Comparison of ENCODE assay signal across 8 cellular contexts in genomic region chr7:12686894-12687212, GRCh38. TPM values are rescaled to one million over a fixed set of nuclear protein-coding genes. Genes with fewer than 3 reads are reported as not detected.
DNase-seq lines count a peak whose midpoint lies in the region; ATAC-seq, FAIRE-seq and TF ChIP-seq lines count a peak whose summit lies in the region.

No MANE protein-coding gene starts in this region.

- CTCF ChIA-PET in T-cell (lab: Charles Lee) = interaction anchor here (1.0 to 3.0 kb wide), 9 partner anchors 10 to 476 kb away, joined by 3 to 17 read pairs (median 6); partner anchors contain the start of gene TMEM106B (in 1 of the 2)

- no peaks in the 10 kb centered on the region for H3K9me3 Mint-ChIP-seq in T-cell
- H3K9me3 Mint-ChIP-seq in glutamatergic neuron (ENCODE audit: unreplicated experiment) = no peaks in the 10 kb centered on the region

- peak overlapping the region; percentile 75 to 95 (median 93) for H3K27ac ChIP-seq in spleen

- H3K4me3 Mint-ChIP-seq in T-cell (peak overlapping the region; percentile 93 to 95 (median 95)), glutamatergic neuron (ENCODE audit: unreplicated experiment) (peak overlapping the region; percentile 85)

- H3K36me3 Mint-ChIP-seq in T-cell (peaks cover 3% of the 10 kb centered on the region), glutamatergic neuron (ENCODE audit: unreplicated experiment) (no peaks in the 10 kb centered on the region)

- H3K27me3 Mint-ChIP-seq in T-cell = no peaks in the 10 kb centered on the region
- no peaks in the 10 kb centered on the region for H3K27me3 Mint-ChIP-seq in glutamatergic neuron (ENCODE audit: unreplicated experiment)

- H3K4me1 Mint-ChIP-seq in T-cell (peaks cover 33 to 44% (median 41%) of the 10 kb centered on the region in 3 donors), glutamatergic neuron (ENCODE audit: low read depth, unreplicated experiment) (peaks cover 19% of the 10 kb centered on the region)

- H3K36me3 ChIP-seq in spleen = no peaks in the 10 kb centered on the region

- TF ChIP-seq POLR2A in H54 (IDR thresholded peaks at IDR 0.05; ENCODE audit: low read depth, low read length) = peak; percentile 73
- no peak for TF ChIP-seq POLR2A in spleen (IDR thresholded peaks at IDR 0.05)

- peak; percentile 77 for TF ChIP-seq CTCF in glutamatergic neuron (IDR thresholded peaks at IDR 0.05; ENCODE audit: partially characterized antibody, unreplicated experiment)
- TF ChIP-seq CTCF in spleen (IDR thresholded peaks at IDR 0.05 in 8 of 11, conservative IDR thresholded peaks at IDR 0.05 in 3 of 11) = peak in 6 of 11 experiments; percentile 41 to 73 (median 53)

- no peaks in the 10 kb centered on the region for H3K27me3 ChIP-seq in spleen (replicated peaks in 1 of 7)

- FAIRE-seq in H54 (lab: Jason Lieb, UNC) = no peak

- peak overlapping the region; percentile 86 to 98 (median 94) for H3K4me3 ChIP-seq in spleen

- intact Hi-C loops in spleen (cut with DNase I; ENCODE audit: low total_unique reads) = no loop called here

- no peaks in the 10 kb centered on the region for H3K9me3 ChIP-seq in spleen

- H3K27ac Mint-ChIP-seq in T-cell (peak overlapping the region; percentile 93 to 95), glutamatergic neuron (ENCODE audit: unreplicated experiment) (peak overlapping the region; percentile 70)

- POLR2A ChIA-PET in T-cell (lab: Charles Lee) = interaction anchor here in 1 of 2 donors (0.8 to 2.3 kb wide), 5 partner anchors 9 to 858 kb away, joined by 3 to 18 read pairs (median 3); no protein-coding TSS in a partner anchor

- ATAC-seq in T-cell (replicated peaks in 1 of 4) = no peak
- no peak for ATAC-seq in GM21528 (IDR thresholded peaks at IDR 0.05; ENCODE audit: low FRiP score, unreplicated experiment)

- H3K4me1 ChIP-seq in spleen = peaks cover 4 to 62% (median 22%) of the 10 kb centered on the region in 6 donors

- 0 to 1% (median 0%) methylated on average over 26 to 34 of the region's 34 CpGs for WGBS in spleen, 5 donors

- DNase-seq in H54 (ENCODE audit: insufficient read length, low spot score) = no peak
- no peak for DNase-seq in T-cell
- no peak for DNase-seq in glutamatergic neuron
- no peak for DNase-seq in spleen
- DNase-seq in GM19238 (ENCODE audit: insufficient read length, low spot score) = no peak
- DNase-seq in GM19240 (ENCODE audit: insufficient read length, low spot score) = no peak
- DNase-seq in NCI-H510A treated with DMSO at 0.1 percent for 48 hours (lab: John Stamatoyannopoulos, UW) = no peak

RNA-seq across cellular contexts. Expression of gene ARL4A, which starts 0.6 kb away (rescaled TPM):
- total RNA-seq in T-cell (10 to 100 TPM in 3 of 5 donors, 1 to 10 TPM in 2; 7.0 to 98.2 (median 13.6) TPM), glutamatergic neuron (ENCODE audit: unreplicated experiment) (12.3 TPM), spleen (10 to 100 TPM; 15.8 to 40.9 (median 31.9) TPM)
- 10 to 100 TPM; 12.9 to 25.3 (median 15.8) TPM for polyA plus RNA-seq in spleen
